Comparison of ENCODE assay signal across 8 cellular contexts in genomic region chr7:101085000-101085948, GRCh38. TPM values are rescaled to one million over a fixed set of nuclear protein-coding genes. Genes with fewer than 3 reads are reported as not detected.
DNase-seq lines count a peak whose midpoint lies in the region; ATAC-seq and TF ChIP-seq lines count a peak whose summit lies in the region.

TSS of gene TRIM56 (plus strand) at chr7:101085481. CDS start at chr7:101087313, 1,832 bp downstream.

- H3K36me3 Mint-ChIP-seq in immature natural killer cell: peaks cover 0 to 3% (median 0%) of the 10 kb centered on the region in 3 donors

- intact Hi-C loops in mammary epithelial cell (cut with micrococcal nuclease): loop anchor here (1.0 to 2.0 kb wide), 4 partner anchors 9 to 54 kb away; partner anchors contain the start of gene SERPINE1

- peak within 1 kb of the TSS; percentile 91 for H3K27ac ChIP-seq in mammary epithelial cell (ENCODE audit: insufficient read depth, low read depth, low read length)

- ATAC-seq in GM18499 (IDR thresholded peaks at IDR 0.05; ENCODE audit: insufficient read depth, unreplicated experiment) (peak; percentile 65), HG02884 (IDR thresholded peaks at IDR 0.05; ENCODE audit: unreplicated experiment) (peak; percentile 60)

- H3K4me3 Mint-ChIP-seq in immature natural killer cell: peak within 1 kb of the TSS; percentile 95 to 100 (median 99)

- peaks cover 45% of the 10 kb centered on the region for H3K79me2 ChIP-seq in mammary epithelial cell (ENCODE audit: insufficient read depth, low read length)

- no peak for TF ChIP-seq CTCF in WI38 (IDR thresholded peaks at IDR 0.05; ENCODE audit: low read depth, low read length)
- no peak for TF ChIP-seq CTCF in mammary epithelial cell (conservative IDR thresholded peaks at IDR 0.05 in 1 of 2, IDR thresholded peaks at IDR 0.05 in 1 of 2; ENCODE audit: extremely low read depth in 1 of 2, insufficient read depth in 1 of 2, low read depth in 1 of 2, low read length in 2 of 2)

- peak within 1 kb of the TSS; percentile 97 to 100 (median 98) for H3K27ac Mint-ChIP-seq in immature natural killer cell

- peaks cover 0 to 7% (median 2%) of the 10 kb centered on the region in 3 donors for H3K27me3 Mint-ChIP-seq in immature natural killer cell (ENCODE audit: low read depth in 3 of 3)

- H3K4me3 ChIP-seq in WI38 (ENCODE audit: low read depth, low read length) (peak within 1 kb of the TSS; percentile 88), mammary epithelial cell (replicated peaks in 1 of 3; ENCODE audit: insufficient read depth in 1 of 3, low read depth in 2 of 3, low read length in 3 of 3) (peak within 1 kb of the TSS; percentile 60 to 87 (median 66))

- H3K9me3 Mint-ChIP-seq in immature natural killer cell: peaks cover 0 to 2% (median 0%) of the 10 kb centered on the region in 6 donors

- peak within 1 kb of the TSS; percentile 77 for H2AFZ ChIP-seq in mammary epithelial cell (ENCODE audit: low read depth, low read length)

- no peaks in the 10 kb centered on the region for H4K20me1 ChIP-seq in mammary epithelial cell (ENCODE audit: insufficient read depth, low read length)

- CTCF ChIA-PET in mammary epithelial cell (lab: Charles Lee; ENCODE audit: low non-redundant PET): interaction anchor here (0.6 kb wide), 1 partner anchor 59 kb away, joined by 10 read pairs; no protein-coding TSS in a partner anchor

- peaks cover 38 to 46% of the 10 kb centered on the region in 2 donors for H3K4me1 Mint-ChIP-seq in immature natural killer cell

- peak within 1 kb of the TSS; percentile 80 for H3K4me2 ChIP-seq in mammary epithelial cell (ENCODE audit: insufficient read depth, low read depth, low read length)

- WGBS in mammary epithelial cell (ENCODE audit: low coverage, missing lambda C conversion rate): 6% methylated on average over 6 of the region's 28 CpGs

- H3K27me3 ChIP-seq in mammary epithelial cell (ENCODE audit: insufficient read depth, low read length): no peaks in the 10 kb centered on the region

- H3K9ac ChIP-seq in mammary epithelial cell (ENCODE audit: insufficient read depth, low read length): peak within 1 kb of the TSS; percentile 84

- peak; percentile 41 for DNase-seq in NCI-H2081 treated with DMSO at 0.1 percent for 48 hours (lab: John Stamatoyannopoulos, UW)
- DNase-seq in mammary epithelial cell: peak; percentile 100
- DNase-seq in immature natural killer cell: peak; percentile 77 to 81 (median 79)
- peak; percentile 68 for DNase-seq in stimulated activated CD4-positive, alpha-beta T cell treated with anti-CD3 and anti-CD28 coated beads, Interleukin-12 subunit alpha, Interleukin-12 subunit beta, amount 100 ng/mL, for 4 hours
- no peak for DNase-seq in OCI-M2 (lab: John Stamatoyannopoulos, UW; ENCODE audit: unreplicated experiment)

- H3K36me3 ChIP-seq in mammary epithelial cell (ENCODE audit: insufficient read depth, low read length): no peaks in the 10 kb centered on the region

- in situ Hi-C loops in mammary epithelial cell (cut with MboI; ENCODE audit: low sequenced_read_pairs in 2 of 2): no loop called here

- dilution Hi-C loops in mammary epithelial cell (cut with HindIII; ENCODE audit: low sequenced_read_pairs): loop anchor here (5.0 kb wide), 2 partner anchors 42 to 68 kb away; partner anchors contain the start of gene SERPINE1

- no TSS peak for BruUV-seq in mammary epithelial cell (replicated peaks; lab: Mats Ljungman, UMichigan)

- H3K4me1 ChIP-seq in mammary epithelial cell (ENCODE audit: insufficient read depth, low read length): peaks cover 22% of the 10 kb centered on the region

- no peaks in the 10 kb centered on the region for H3K9me3 ChIP-seq in mammary epithelial cell (replicated peaks; ENCODE audit: insufficient read depth, low read length)

RNA-seq across cellular contexts. Expression of gene TRIM56, which starts in this region (rescaled TPM):
- 10 to 100 TPM; 16.3 to 30.8 TPM for total RNA-seq in mammary epithelial cell
- 3.5 TPM for polyA plus RNA-seq in mammary epithelial cell
- polyA minus RNA-seq in mammary epithelial cell: 13.1 TPM
- polyA plus RNA-seq in immature natural killer cell: 10 to 100 TPM in 1 of 3 donors, 1 to 10 TPM in 2; 1.5 to 20.6 (median 2.7) TPM
